ENCODE assay signal across 18 cellular contexts in genomic region chr14:20787025-20787424, GRCh38. TPM values are rescaled to one million over a fixed set of nuclear protein-coding genes. Genes with fewer than 3 reads are reported as not detected.
DNase-seq lines count a peak whose midpoint lies in the region; ATAC-seq and TF ChIP-seq lines count a peak whose summit lies in the region.
"Had no signal": no experiment of that assay in that cellular context is flagged by ENCODE, and none has a peak within 500 bp of the region (broad histone marks: within the 10 kb centered on the region; RNA-seq: fewer than 3 reads in every experiment).

No MANE protein-coding gene starts in this region.

- H3K9ac ChIP-seq in BLaER1 treated with 17β-estradiol and CSF1 and Interleukin-3, amounts not matched to agents 10 nM and 100 nM, result no peak overlapping the region

- H3K9me3 ChIP-seq in BLaER1 treated with 17β-estradiol and CSF1 and Interleukin-3, amounts not matched to agents 10 nM and 100 nM (replicated peaks in 1 of 11), result peaks cover 4 to 21% (median 19%) of the 10 kb centered on the region in 11 experiments; a peak in 18 of 22 replicates
- no peaks in the 10 kb centered on the region for H3K9me3 ChIP-seq in body of pancreas
- H3K9me3 ChIP-seq: Caco-2 had no signal

- peaks cover 66% of the 10 kb centered on the region for H3K36me3 Mint-ChIP-seq in dendritic cell treated with granulocyte-macrophage colony-stimulating factor and Interleukin-4, amounts not matched to agents 40 ng/mL and 50 ng/mL, for 4 days (ENCODE audit: low read depth)
- H3K36me3 Mint-ChIP-seq in stimulated activated memory B cell treated with anti-CD40 and anti-IgM and Interleukin-4, amounts not matched to agents 10 μg/mL and 1 μg/mL and 100 μg/mL, for 72 hours, result peaks cover 15% of the 10 kb centered on the region
- H3K36me3 Mint-ChIP-seq in MCF 10A (ENCODE audit: insufficient read depth, unreplicated experiment), result no peaks in the 10 kb centered on the region
- H3K36me3 Mint-ChIP-seq: CD4-positive, CD25-positive, alpha-beta regulatory T cell; CD8-positive, alpha-beta T cell had no signal

- H3K27ac ChIP-seq in BLaER1 treated with 17β-estradiol and CSF1 and Interleukin-3, amounts not matched to agents 10 nM and 100 nM, result peak overlapping the region in 1 of 11 experiments; percentile 34; a peak in 2 of 22 replicates
- no peak overlapping the region for H3K27ac ChIP-seq in body of pancreas

- H3K4me3 Mint-ChIP-seq in dendritic cell treated with granulocyte-macrophage colony-stimulating factor and Interleukin-4, amounts not matched to agents 40 ng/mL and 50 ng/mL, for 4 days, result no peak overlapping the region
- H3K4me3 Mint-ChIP-seq in stimulated activated memory B cell treated with anti-CD40 and anti-IgM and Interleukin-4, amounts not matched to agents 10 μg/mL and 1 μg/mL and 100 μg/mL, for 72 hours, result no peak overlapping the region
- no peak overlapping the region for H3K4me3 Mint-ChIP-seq in MCF 10A (ENCODE audit: unreplicated experiment)
- H3K4me3 Mint-ChIP-seq: CD4-positive, CD25-positive, alpha-beta regulatory T cell; CD8-positive, alpha-beta T cell; GM23338; H9 had no signal

- TF ChIP-seq CTCF in body of pancreas (IDR thresholded peaks at IDR 0.05) (no peak), MCF 10A (IDR thresholded peaks at IDR 0.05; ENCODE audit: unreplicated experiment) (no peak)

- intact Hi-C loops in dendritic cell treated with granulocyte-macrophage colony-stimulating factor and Interleukin-4, amounts not matched to agents 40 ng/mL and 50 ng/mL, for 4 days (cut with micrococcal nuclease), result no loop called here
- intact Hi-C loops in body of pancreas (cut with DNase I) (no loop called here), MCF 10A (cut with micrococcal nuclease) (no loop called here)

- CTCF ChIA-PET in MCF 10A (lab: Yijun Ruan, JAX), result interaction anchor here (0.7 kb wide), 1 partner anchor 177 kb away, joined by 3 read pairs; no protein-coding TSS in a partner anchor

- POLR2A ChIA-PET in MCF 10A (lab: Yijun Ruan, JAX), result no interaction called here

- 66 to 79% methylated on average over 4 of the region's 4 CpGs for WGBS in body of pancreas, 2 donors

- TF ChIP-seq POLR2A in body of pancreas (IDR thresholded peaks at IDR 0.05), result no peak

- H3K4me2 ChIP-seq in BLaER1 treated with 17β-estradiol and CSF1 and Interleukin-3, amounts not matched to agents 10 nM and 100 nM, result peak overlapping the region in 8 of 11 experiments; percentile 27 to 99 (median 38); a peak in 10 of 22 replicates
- H3K4me2 ChIP-seq: GM23338 had no signal

- no peaks in the 10 kb centered on the region for H4K20me1 ChIP-seq in BLaER1 treated with 17β-estradiol and CSF1 and Interleukin-3, amounts not matched to agents 10 nM and 100 nM

- peak overlapping the region; percentile 56 for H3K27ac Mint-ChIP-seq in dendritic cell treated with granulocyte-macrophage colony-stimulating factor and Interleukin-4, amounts not matched to agents 40 ng/mL and 50 ng/mL, for 4 days
- peak overlapping the region; percentile 79 for H3K27ac Mint-ChIP-seq in stimulated activated memory B cell treated with anti-CD40 and anti-IgM and Interleukin-4, amounts not matched to agents 10 μg/mL and 1 μg/mL and 100 μg/mL, for 72 hours
- no peak overlapping the region for H3K27ac Mint-ChIP-seq in MCF 10A (ENCODE audit: low read depth, unreplicated experiment)
- H3K27ac Mint-ChIP-seq: CD8-positive, alpha-beta T cell; GM23338; H9 had no signal

- no peaks in the 10 kb centered on the region for H3K9me3 Mint-ChIP-seq in dendritic cell treated with granulocyte-macrophage colony-stimulating factor and Interleukin-4, amounts not matched to agents 40 ng/mL and 50 ng/mL, for 4 days
- H3K9me3 Mint-ChIP-seq in stimulated activated memory B cell treated with anti-CD40 and anti-IgM and Interleukin-4, amounts not matched to agents 10 μg/mL and 1 μg/mL and 100 μg/mL, for 72 hours, result no peaks in the 10 kb centered on the region
- H3K9me3 Mint-ChIP-seq in MCF 10A (ENCODE audit: unreplicated experiment), result no peaks in the 10 kb centered on the region
- H3K9me3 Mint-ChIP-seq: CD4-positive, CD25-positive, alpha-beta regulatory T cell; CD8-positive, alpha-beta T cell; GM23338; H9 had no signal

- no peak for ATAC-seq in stimulated activated memory B cell treated with anti-CD40 and anti-IgM and Interleukin-4, amounts not matched to agents 10 μg/mL and 1 μg/mL and 100 μg/mL, for 72 hours
- no peak for ATAC-seq in HG02884 (IDR thresholded peaks at IDR 0.05; ENCODE audit: unreplicated experiment)
- ATAC-seq in body of pancreas, result no peak
- ATAC-seq: CD8-positive, alpha-beta T cell; GM23338; HCT116 had no signal

- H3K4me1 ChIP-seq in BLaER1 treated with 17β-estradiol and CSF1 and Interleukin-3, amounts not matched to agents 10 nM and 100 nM, result peaks cover 18 to 75% (median 30%) of the 10 kb centered on the region in 10 experiments
- no peaks in the 10 kb centered on the region for H3K4me1 ChIP-seq in body of pancreas

- H3K27me3 Mint-ChIP-seq in dendritic cell treated with granulocyte-macrophage colony-stimulating factor and Interleukin-4, amounts not matched to agents 40 ng/mL and 50 ng/mL, for 4 days, result no peaks in the 10 kb centered on the region
- no peaks in the 10 kb centered on the region for H3K27me3 Mint-ChIP-seq in stimulated activated memory B cell treated with anti-CD40 and anti-IgM and Interleukin-4, amounts not matched to agents 10 μg/mL and 1 μg/mL and 100 μg/mL, for 72 hours
- peaks cover 12% of the 10 kb centered on the region for H3K27me3 Mint-ChIP-seq in MCF 10A (ENCODE audit: insufficient read depth, unreplicated experiment)

- peaks cover 66% of the 10 kb centered on the region for H3K4me1 Mint-ChIP-seq in dendritic cell treated with granulocyte-macrophage colony-stimulating factor and Interleukin-4, amounts not matched to agents 40 ng/mL and 50 ng/mL, for 4 days (ENCODE audit: low read depth)
- peaks cover 55% of the 10 kb centered on the region for H3K4me1 Mint-ChIP-seq in stimulated activated memory B cell treated with anti-CD40 and anti-IgM and Interleukin-4, amounts not matched to agents 10 μg/mL and 1 μg/mL and 100 μg/mL, for 72 hours
- no peaks in the 10 kb centered on the region for H3K4me1 Mint-ChIP-seq in MCF 10A (ENCODE audit: insufficient read depth, unreplicated experiment)

- H3K4me3 ChIP-seq in BLaER1 treated with 17β-estradiol and CSF1 and Interleukin-3, amounts not matched to agents 10 nM and 100 nM, result no peak overlapping the region
- no peak overlapping the region for H3K4me3 ChIP-seq in body of pancreas
- H3K4me3 ChIP-seq: GM23338 had no signal

- H3K27me3 ChIP-seq in BLaER1 treated with 17β-estradiol and CSF1 and Interleukin-3, amounts not matched to agents 10 nM and 100 nM, result no peaks in the 10 kb centered on the region
- H3K27me3 ChIP-seq in body of pancreas, result no peaks in the 10 kb centered on the region

- DNase-seq in body of pancreas, result no peak
- DNase-seq in MCF 10A (ENCODE audit: unreplicated experiment), result no peak
- DNase-seq: C1 segment of cervical spinal cord; Caco-2; CD4-positive, CD25-positive, alpha-beta regulatory T cell; CD8-positive, alpha-beta T cell; DMS153; DND-41; H9 had no signal

- peaks cover 0 to 19% (median 0%) of the 10 kb centered on the region in 11 experiments; a peak in 5 of 22 replicates for H3K36me3 ChIP-seq in BLaER1 treated with 17β-estradiol and CSF1 and Interleukin-3, amounts not matched to agents 10 nM and 100 nM
- no peaks in the 10 kb centered on the region for H3K36me3 ChIP-seq in body of pancreas (replicated peaks in 1 of 2; ENCODE audit: insufficient read depth in 1 of 2, low read depth in 2 of 2)

- no TSS peak for BruUV-seq in MCF 10A (replicated peaks; lab: Mats Ljungman, UMichigan)

RNA-seq across cellular contexts. Expression of gene RNASE6, which starts 6.0 kb away (rescaled TPM):
- total RNA-seq in body of pancreas (1 to 10 TPM in 1 of 2 donors, not detected in 1; 9.6 TPM), MCF 10A (2022) (not detected in 2 replicates)
- total RNA-seq: A172, A673, Caco-2, H4, H9 had no signal

RNA-seq across cellular contexts. Expression of gene RNASE1, which starts 15.6 kb away (rescaled TPM):
- total RNA-seq in body of pancreas (100 to 1,000 TPM; 316 to 772 TPM), MCF 10A (2022) (not detected in 2 replicates)
- total RNA-seq: A172; A673; CD4-positive, CD25-positive, alpha-beta regulatory T cell; CD8-positive, alpha-beta T cell had no signal

RNA-seq across cellular contexts. Expression of gene EDDM3B, which starts 18.8 kb away (rescaled TPM):
- total RNA-seq in body of pancreas, result not detected
- total RNA-seq in MCF 10A (2022), result not detected in 2 replicates
- total RNA-seq: A172; A673; Caco-2; CD4-positive, CD25-positive, alpha-beta regulatory T cell; CD8-positive, alpha-beta T cell; GM23338; H4; H9 had no signal

RNA-seq across cellular contexts. Expression of gene EDDM3A, which starts 41.3 kb away (rescaled TPM):
- total RNA-seq in body of pancreas (not detected), MCF 10A (2022) (not detected in 2 replicates)
- total RNA-seq: A172; A673; Caco-2; CD4-positive, CD25-positive, alpha-beta regulatory T cell; CD8-positive, alpha-beta T cell; GM23338; H4; H9 had no signal

Comparison
In these comparisons a context has a peak if more than half of its experiments do, and no peak if none do; other contexts are left out.
1. RNA of gene RNASE1, which starts 15.6 kb away (total RNA-seq): 316 to 772 TPM in body of pancreas; not detected in MCF 10A; every median in the first group is over 100 times any median in the second.